ENCODE assay signal across 28 cellular contexts in the genomic region with DNA sequence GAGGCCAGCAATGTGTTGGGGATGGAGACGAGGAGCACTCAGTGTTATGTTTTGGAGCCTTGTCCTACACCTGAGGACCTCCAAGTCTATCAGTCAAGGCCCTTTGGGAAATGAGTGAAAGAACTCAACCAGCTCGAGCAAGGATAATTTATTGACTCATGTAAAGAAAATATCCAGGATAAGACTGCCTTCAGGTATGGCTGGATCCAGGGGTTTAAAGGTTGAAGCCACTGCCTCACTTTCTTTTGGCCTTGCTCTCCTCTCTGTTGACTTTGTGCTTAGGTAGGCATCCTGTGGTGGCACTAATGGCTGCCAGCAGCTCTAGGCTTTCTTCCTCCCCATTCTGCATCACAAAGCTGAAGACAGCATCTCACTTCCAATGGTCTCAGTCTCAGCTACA.
DNase-seq lines count a peak whose midpoint lies in the region; ATAC-seq, FAIRE-seq and TF ChIP-seq lines count a peak whose summit lies in the region.
"Had no signal": no experiment of that assay in that cellular context is flagged by ENCODE, and none has a peak within 500 bp of the region (broad histone marks: within the 10 kb centered on the region; RNA-seq: fewer than 3 reads in every experiment).

No MANE protein-coding gene starts in this region.

- no peak overlapping the region for H3K27ac Mint-ChIP-seq in effector memory CD8-positive, alpha-beta T cell
- H3K27ac Mint-ChIP-seq: IgD-negative memory B cell had no signal

- BruUV-seq in HepG2 (replicated peaks; lab: Mats Ljungman, UMichigan) (no TSS peak), PC-3 (replicated peaks; lab: Mats Ljungman, UMichigan) (no TSS peak)

- H3K27ac ChIP-seq in HepG2 (ENCODE audit: extremely low read length, insufficient read depth, low read length) (no peak overlapping the region), right lobe of liver (no peak overlapping the region), gastroesophageal sphincter (peak overlapping the region in 3 of 4 donors; percentile 56 to 85 (median 73)), sigmoid colon (peak overlapping the region; percentile 74 to 89 (median 80)), PC-3 (ENCODE audit: low read length) (no peak overlapping the region)
- H3K27ac ChIP-seq: 22Rv1, C4-2B, SK-N-MC had no signal

- CTCF ChIA-PET in HepG2 (lab: Yijun Ruan, JAX; ENCODE audit: low intra/inter-chr PET ratio, low total read pairs) = interaction anchor here (4.0 kb wide), 1 partner anchor 10 kb away, joined by 12 read pairs; no protein-coding TSS in a partner anchor
- CTCF ChIA-PET in PC-3 (lab: Charles Lee) = interaction anchor here (1.2 kb wide), 1 partner anchor 12 kb away, joined by 3 read pairs; no protein-coding TSS in a partner anchor

- TF ChIP-seq EP300 in HepG2 (IDR thresholded peaks at IDR 0.05; ENCODE audit: low read depth in 2 of 2, low read length in 2 of 2) (no peak), HepG2 (CRISPR knock-in tag; IDR thresholded peaks at IDR 0.05; ENCODE audit: borderline replicate concordance) (no peak), gastroesophageal sphincter (IDR thresholded peaks at IDR 0.05) (no peak), sigmoid colon (IDR thresholded peaks at IDR 0.05) (no peak)

- ATAC-seq in HepG2 (no peak), right lobe of liver (no peak), gastroesophageal sphincter (no peak), HG02642 (IDR thresholded peaks at IDR 0.05; ENCODE audit: poor library complexity, unreplicated experiment) (no peak), PC-3 (no peak)
- no peak for ATAC-seq in effector memory CD8-positive, alpha-beta T cell (replicated peaks)

- POLR2A ChIA-PET in HepG2 (lab: Yijun Ruan, JAX) = no interaction called here
- POLR2A ChIA-PET in PC-3 (lab: Charles Lee; ENCODE audit: unreplicated experiment) = no interaction called here

- peaks cover 5 to 7% of the 10 kb centered on the region in 2 donors for H3K4me1 Mint-ChIP-seq in effector memory CD8-positive, alpha-beta T cell (ENCODE audit: low read depth in 2 of 2)

- no peaks in the 10 kb centered on the region; the same call in 1 of the 2 replicates for H4K20me1 ChIP-seq in HepG2 (ENCODE audit: insufficient read depth, low read length)
- no peaks in the 10 kb centered on the region for H4K20me1 ChIP-seq in PC-3 (ENCODE audit: low read length)

- H3K4me3 ChIP-seq in HepG2 (replicated peaks in 1 of 3; ENCODE audit: insufficient read depth in 1 of 3, low read depth in 2 of 3, low read length in 3 of 3) = no peak overlapping the region
- H3K4me3 ChIP-seq in right lobe of liver = no peak overlapping the region
- H3K4me3 ChIP-seq in gastroesophageal sphincter = no peak overlapping the region
- no peak overlapping the region for H3K4me3 ChIP-seq in sigmoid colon
- no peak overlapping the region for H3K4me3 ChIP-seq in PC-3 (ENCODE audit: low read length)
- H3K4me3 ChIP-seq: GM23248, HAP-1, Peyer's patch, SK-N-MC had no signal

- H3K9me3 ChIP-seq in HepG2 (ENCODE audit: low read length) (no peaks in the 10 kb centered on the region), right lobe of liver (no peaks in the 10 kb centered on the region), gastroesophageal sphincter (no peaks in the 10 kb centered on the region), sigmoid colon (no peaks in the 10 kb centered on the region), PC-3 (ENCODE audit: low read length) (no peaks in the 10 kb centered on the region)
- H3K9me3 ChIP-seq: HAP-1, Peyer's patch had no signal

- H3K27me3 ChIP-seq in HepG2 (ENCODE audit: control insufficient read depth in 1 of 2, insufficient read depth in 2 of 2, low read length in 2 of 2) (peaks cover 7 to 38% of the 10 kb centered on the region in 2 experiments; a peak in 3 of 5 replicates), right lobe of liver (no peaks in the 10 kb centered on the region), gastroesophageal sphincter (no peaks in the 10 kb centered on the region), sigmoid colon (no peaks in the 10 kb centered on the region), PC-3 (ENCODE audit: low read length) (no peaks in the 10 kb centered on the region)
- H3K27me3 ChIP-seq: Peyer's patch had no signal

- no peaks in the 10 kb centered on the region for H3K36me3 Mint-ChIP-seq in effector memory CD8-positive, alpha-beta T cell (ENCODE audit: insufficient read depth)
- H3K36me3 Mint-ChIP-seq: CD8-positive, alpha-beta memory T cell; IgD-negative memory B cell had no signal

- H3K4me2 ChIP-seq in HepG2 (ENCODE audit: low read depth, low read length) (no peak overlapping the region), PC-3 (ENCODE audit: low read length) (no peak overlapping the region)

- H3F3A ChIP-seq in PC-3 (ENCODE audit: low read length, unreplicated experiment) = no peaks in the 10 kb centered on the region

- H2AFZ ChIP-seq in HepG2 (ENCODE audit: low read length) (no peak overlapping the region), PC-3 (ENCODE audit: low read length) (no peak overlapping the region)
- H2AFZ ChIP-seq: GM23248 had no signal

- H3K9me2 ChIP-seq in PC-3 (replicated peaks; ENCODE audit: low read length) = no peaks in the 10 kb centered on the region

- no peaks in the 10 kb centered on the region for H3K4me1 ChIP-seq in HepG2 (ENCODE audit: insufficient read depth, low read length)
- H3K4me1 ChIP-seq in right lobe of liver = no peaks in the 10 kb centered on the region
- H3K4me1 ChIP-seq in gastroesophageal sphincter = peaks cover 3 to 39% (median 11%) of the 10 kb centered on the region in 3 donors
- peaks cover 0 to 56% (median 39%) of the 10 kb centered on the region in 4 donors for H3K4me1 ChIP-seq in sigmoid colon
- peaks cover 32% of the 10 kb centered on the region for H3K4me1 ChIP-seq in PC-3 (ENCODE audit: insufficient read depth, low read length)
- H3K4me1 ChIP-seq: HAP-1 had no signal

- no peak for TF ChIP-seq POLR2A in HepG2 (IDR thresholded peaks at IDR 0.05; ENCODE audit: insufficient read depth in 1 of 2, low read depth in 2 of 2, low read length in 2 of 2)
- no peak for TF ChIP-seq POLR2A in right lobe of liver (IDR thresholded peaks at IDR 0.05)
- no peak for TF ChIP-seq POLR2A in gastroesophageal sphincter (IDR thresholded peaks at IDR 0.05)
- no peak for TF ChIP-seq POLR2A in sigmoid colon (IDR thresholded peaks at IDR 0.05)

- intact Hi-C loops in HepG2 (cut with micrococcal nuclease; ENCODE audit: unreplicated experiment) (no loop called here), right lobe of liver (cut with DNase I) (no loop called here), sigmoid colon (cut with DNase I) (no loop called here), PC-3 (cut with micrococcal nuclease) (no loop called here)

- no peak overlapping the region for H3K9ac ChIP-seq in HepG2 (ENCODE audit: insufficient read depth, low read depth, low read length)
- H3K9ac ChIP-seq in PC-3 (ENCODE audit: low read length) = no peak overlapping the region
- H3K9ac ChIP-seq: GM23248 had no signal

- no peaks in the 10 kb centered on the region for H3K79me2 ChIP-seq in HepG2 (ENCODE audit: insufficient read depth, low read length)
- no peaks in the 10 kb centered on the region for H3K79me2 ChIP-seq in PC-3 (ENCODE audit: low read length)

- WGBS in HepG2 (ENCODE audit: low lambda C conversion rate) = 2% methylated on average over 2 of the region's 2 CpGs
- 79% methylated on average over 2 of the region's 2 CpGs for whole genome bisulfite sequencing in right lobe of liver (ENCODE audit: insufficient coverage, low coverage, low lambda C conversion rate, missing lambda C conversion rate)
- WGBS in gastroesophageal sphincter (ENCODE audit: low coverage in 1 of 2), 2 donors = 100% methylated on average over 2 of the region's 2 CpGs
- 82 to 89% methylated on average over 2 of the region's 2 CpGs for WGBS in sigmoid colon, 2 donors

- H3K36me3 ChIP-seq in HepG2 (replicated peaks in 1 of 2; ENCODE audit: control insufficient read depth in 1 of 2, insufficient read depth in 2 of 2, low read length in 2 of 2) = no peaks in the 10 kb centered on the region
- H3K36me3 ChIP-seq in right lobe of liver = no peaks in the 10 kb centered on the region
- no peaks in the 10 kb centered on the region for H3K36me3 ChIP-seq in gastroesophageal sphincter
- no peaks in the 10 kb centered on the region for H3K36me3 ChIP-seq in sigmoid colon
- H3K36me3 ChIP-seq in PC-3 (ENCODE audit: low read depth, low read length) = no peaks in the 10 kb centered on the region
- H3K36me3 ChIP-seq: HAP-1, Peyer's patch had no signal

- no peak for TF ChIP-seq RAD21 in HepG2 (CRISPR knock-in tag; IDR thresholded peaks at IDR 0.05)

- H3K4me3 Mint-ChIP-seq in effector memory CD8-positive, alpha-beta T cell = no peak overlapping the region
- H3K4me3 Mint-ChIP-seq: CD8-positive, alpha-beta memory T cell; IgD-negative memory B cell had no signal

- in situ Hi-C loops in HepG2 (cut with HindIII; ENCODE audit: extremely low pct_ligation_motif_present, low pct_unique_long_range_greater_than_20kb) = loop anchor here (25.0 kb wide), 1 partner anchor 543 kb away; no protein-coding TSS in a partner anchor

- no peak for FAIRE-seq in HepG2 (lab: Jason Lieb, UNC)
- FAIRE-seq: GM12891 had no signal

- H3K27me3 Mint-ChIP-seq in effector memory CD8-positive, alpha-beta T cell = peaks cover 17 to 50% of the 10 kb centered on the region in 2 donors

- TF ChIP-seq CTCF in HepG2 (CRISPR knock-in tag; IDR thresholded peaks at IDR 0.05) = no peak
- no peak for TF ChIP-seq CTCF in right lobe of liver (IDR thresholded peaks at IDR 0.05)
- no peak for TF ChIP-seq CTCF in gastroesophageal sphincter (IDR thresholded peaks at IDR 0.05)
- no peak for TF ChIP-seq CTCF in sigmoid colon (IDR thresholded peaks at IDR 0.05)
- TF ChIP-seq CTCF in PC-3 (conservative IDR thresholded peaks at IDR 0.05; ENCODE audit: low read depth, low read length) = no peak

- no peaks in the 10 kb centered on the region for H3K9me3 Mint-ChIP-seq in effector memory CD8-positive, alpha-beta T cell
- H3K9me3 Mint-ChIP-seq: CD8-positive, alpha-beta memory T cell had no signal

- DNase-seq in HepG2 (ENCODE audit: low spot score) (no peak), right lobe of liver (no peak), sigmoid colon (no peak), PC-3 (no peak), HT-29 (ENCODE audit: low spot score) (no peak)
- DNase-seq in effector memory CD8-positive, alpha-beta T cell = no peak
- DNase-seq: AML-193; Calu3; CD8-positive, alpha-beta memory T cell; DMS153; GM23248; NCI-H1105 treated with DMSO at 0.1 percent for 48 hours; NCI-H1694; NCI-H2081; NCI-H2171; NCI-H345; NCI-H524; NCI-H774; NK-92 treated with Interleukin-12 subunit alpha and Interleukin-12 subunit beta, amount 100 ng/mL, for 24 hours; Peyer's patch had no signal

TF ChIP-seq in HepG2, 621 proteins besides CTCF, POLR2A, EP300 and RAD21:
- peak; percentile 98 for TF ChIP-seq ZNF329 (CRISPR knock-in tag; IDR thresholded peaks at IDR 0.05; ENCODE audit: low read depth)
- TF ChIP-seq, protein P1, sequence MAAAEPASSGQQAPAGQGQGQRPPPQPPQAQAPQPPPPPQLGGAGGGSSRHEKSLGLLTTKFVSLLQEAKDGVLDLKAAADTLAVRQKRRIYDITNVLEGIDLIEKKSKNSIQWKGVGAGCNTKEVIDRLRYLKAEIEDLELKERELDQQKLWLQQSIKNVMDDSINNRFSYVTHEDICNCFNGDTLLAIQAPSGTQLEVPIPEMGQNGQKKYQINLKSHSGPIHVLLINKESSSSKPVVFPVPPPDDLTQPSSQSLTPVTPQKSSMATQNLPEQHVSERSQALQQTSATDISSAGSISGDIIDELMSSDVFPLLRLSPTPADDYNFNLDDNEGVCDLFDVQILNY (CRISPR knock-in tag; conservative IDR thresholded peaks at IDR 0.05) = no peak

Comparison
In these comparisons a context has a peak if more than half of its experiments do, and no peak if none do; other contexts are left out.
1. H3K27ac ChIP-seq: peak in gastroesophageal sphincter (3 of 4) and sigmoid colon (4 of 4); none in HepG2 (single experiment), right lobe of liver (0 of 3) and PC-3 (single experiment).